Comparison of ENCODE assay signal across 18 cellular contexts in the genomic region with DNA sequence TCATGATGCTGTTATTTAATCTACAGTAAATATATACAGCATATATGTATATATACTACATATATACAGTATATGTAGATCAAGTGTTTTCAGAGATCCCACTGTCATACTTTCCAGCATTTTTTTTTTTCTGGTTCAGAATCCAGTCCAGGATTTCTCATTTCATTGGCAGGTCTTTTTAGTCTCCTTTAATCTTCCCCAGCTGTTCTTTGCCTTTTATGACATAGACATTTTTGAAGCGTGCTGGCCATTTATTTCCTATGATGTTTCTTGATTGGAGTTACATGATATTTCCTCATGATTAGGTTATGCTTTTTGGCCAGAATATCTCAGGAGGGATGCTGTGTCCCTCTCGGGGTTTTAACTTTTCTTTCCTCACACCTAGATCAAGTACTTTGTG.
DNase-seq lines count a peak whose midpoint lies in the region; ATAC-seq, FAIRE-seq and TF ChIP-seq lines count a peak whose summit lies in the region.
"Had no signal": no experiment of that assay in that cellular context is flagged by ENCODE, and none has a peak within 500 bp of the region (broad histone marks: within the 10 kb centered on the region; RNA-seq: fewer than 3 reads in every experiment).

No MANE protein-coding gene starts in this region.

- no peaks in the 10 kb centered on the region for H3K9me3 Mint-ChIP-seq in activated T-cell treated with anti-CD3 and anti-CD28 coated beads, Interleukin-2, amount 50 U/mL, for 24 hours
- H3K9me3 Mint-ChIP-seq in nephron = no peaks in the 10 kb centered on the region

- no peaks in the 10 kb centered on the region for H3K9me3 ChIP-seq in K562 (replicated peaks; ENCODE audit: control insufficient read depth, insufficient read depth, low read depth, low read length)
- no peaks in the 10 kb centered on the region for H3K9me3 ChIP-seq in upper lobe of right lung

- H3K27me3 ChIP-seq in K562 (ENCODE audit: control insufficient read depth in 2 of 2, insufficient read depth in 2 of 2, low read length in 2 of 2) (no peaks in the 10 kb centered on the region), upper lobe of right lung (no peaks in the 10 kb centered on the region)

- no peak overlapping the region for H2AFZ ChIP-seq in K562 (ENCODE audit: low read depth, low read length)

- in situ Hi-C loops in K562 (cut with MboI) = no loop called here

- H3K36me3 Mint-ChIP-seq in activated T-cell treated with anti-CD3 and anti-CD28 coated beads, Interleukin-2, amount 50 U/mL, for 24 hours (ENCODE audit: low read depth) = peaks cover 88% of the 10 kb centered on the region
- H3K36me3 Mint-ChIP-seq in nephron (ENCODE audit: low read depth) = peaks cover 59% of the 10 kb centered on the region

- CTCF ChIA-PET in K562 (lab: Yijun Ruan, JAX; ENCODE audit: low intra/inter-chr PET ratio) = no interaction called here

- H3K4me3 ChIP-seq in K562 (no peak overlapping the region), upper lobe of right lung (no peak overlapping the region)

- whole genome bisulfite sequencing in K562 (ENCODE audit: insufficient coverage, low coverage, missing lambda C conversion rate) = 88% methylated on average over 2 of the region's 2 CpGs

- no peak overlapping the region for H3K9ac ChIP-seq in K562 (ENCODE audit: insufficient read depth in 1 of 2, low read depth in 2 of 2, low read length in 2 of 2)

- TF ChIP-seq CTCF in K562 (IDR thresholded peaks at IDR 0.05 in 2 of 3, conservative IDR thresholded peaks at IDR 0.05 in 1 of 3; ENCODE audit: insufficient read depth in 2 of 3, low read depth in 1 of 3, low read length in 3 of 3) (no peak), nephron (IDR thresholded peaks at IDR 0.05; ENCODE audit: unreplicated experiment in 3 of 3) (no peak), upper lobe of right lung (IDR thresholded peaks at IDR 0.05) (no peak)

- peaks cover 26% of the 10 kb centered on the region for H3K4me1 Mint-ChIP-seq in activated T-cell treated with anti-CD3 and anti-CD28 coated beads, Interleukin-2, amount 50 U/mL, for 24 hours (ENCODE audit: low read depth)
- H3K4me1 Mint-ChIP-seq in nephron = peaks cover 23% of the 10 kb centered on the region

- peak; percentile 19 for FAIRE-seq in K562 (lab: Jason Lieb, UNC)
- FAIRE-seq: H1 had no signal

- H3K9me1 ChIP-seq in K562 (ENCODE audit: control insufficient read depth, insufficient read depth, low read length) = no peaks in the 10 kb centered on the region

- H3K27me3 Mint-ChIP-seq in activated T-cell treated with anti-CD3 and anti-CD28 coated beads, Interleukin-2, amount 50 U/mL, for 24 hours = no peaks in the 10 kb centered on the region
- H3K27me3 Mint-ChIP-seq in nephron (ENCODE audit: low read depth) = no peaks in the 10 kb centered on the region

- intact Hi-C loops in K562 (cut with micrococcal nuclease) (no loop called here), upper lobe of right lung (cut with DNase I) (no loop called here)

- no peak overlapping the region for H3K4me2 ChIP-seq in K562 (ENCODE audit: insufficient read depth, low read length)

- H3K36me3 ChIP-seq in K562 (ENCODE audit: control insufficient read depth, insufficient read depth, low read length) (peaks cover 69% of the 10 kb centered on the region), upper lobe of right lung (peaks cover 47% of the 10 kb centered on the region)

- no peaks in the 10 kb centered on the region for H3K4me1 ChIP-seq in K562 (replicated peaks in 1 of 2; ENCODE audit: control insufficient read depth in 2 of 2, insufficient read depth in 2 of 2, low read length in 2 of 2)
- no peaks in the 10 kb centered on the region for H3K4me1 ChIP-seq in upper lobe of right lung

- TF ChIP-seq POLR2A in K562 (conservative IDR thresholded peaks at IDR 0.05) = no peak

- TF ChIP-seq RAD21 in K562 (CRISPR knock-in tag; conservative IDR thresholded peaks at IDR 0.05 in 1 of 2, IDR thresholded peaks at IDR 0.05 in 1 of 2) = no peak

- no peak for TF ChIP-seq EP300 in K562 (IDR thresholded peaks at IDR 0.05; ENCODE audit: low read length)

- H3K27ac ChIP-seq in K562 (ENCODE audit: extremely low read depth, low read depth, low read length) (no peak overlapping the region), upper lobe of right lung (no peak overlapping the region)

- no peak for DNase-seq in activated T-cell treated with anti-CD3 and anti-CD28 coated beads, Interleukin-2, amount 50 U/mL, for 24 hours
- DNase-seq in activated T-cell treated with anti-CD3 and anti-CD28 coated beads for 4 hours = no peak
- DNase-seq in K562 (ENCODE audit: extremely low read depth in 1 of 4, low spot score in 3 of 4) = no peak
- no peak for DNase-seq in upper lobe of right lung
- DNase-seq: COR-L47, DMS79 treated with DMSO at 0.1 percent for 48 hours, Kasumi-1, NCI-H1417, NCI-H1694 treated with DMSO at 0.1 percent for 48 hours, NCI-H2081 treated with DMSO at 0.1 percent for 48 hours, NCI-H446 treated with DMSO at 0.1 percent for 48 hours, NCI-H526 treated with DMSO at 0.1 percent for 48 hours, Right ventricle myocardium superior had no signal

- POLR2A ChIA-PET in K562 (lab: Yijun Ruan, JAX) = interaction anchor here (1.2 to 2.0 kb wide), 2 partner anchors 8 to 11 kb away, joined by 5 to 10 read pairs; no protein-coding TSS in a partner anchor

- H4K20me1 ChIP-seq in K562 (replicated peaks; ENCODE audit: control insufficient read depth, insufficient read depth, low read length) = no peaks in the 10 kb centered on the region

- peak overlapping the region; percentile 8 for H3K27ac Mint-ChIP-seq in activated T-cell treated with anti-CD3 and anti-CD28 coated beads, Interleukin-2, amount 50 U/mL, for 24 hours
- H3K27ac Mint-ChIP-seq in nephron = peak overlapping the region; percentile 6 to 49 (median 42)

- H3K4me3 Mint-ChIP-seq in activated T-cell treated with anti-CD3 and anti-CD28 coated beads, Interleukin-2, amount 50 U/mL, for 24 hours = no peak overlapping the region
- H3K4me3 Mint-ChIP-seq in nephron = peak overlapping the region in 1 of 3 experiments; percentile 21

- no peaks in the 10 kb centered on the region for H3K79me2 ChIP-seq in K562 (ENCODE audit: control insufficient read depth, insufficient read depth, low read length)

- no peak for ATAC-seq in K562
- no peak for ATAC-seq in upper lobe of right lung
- ATAC-seq in GM19397 (IDR thresholded peaks at IDR 0.05; ENCODE audit: unreplicated experiment) = no peak
- ATAC-seq in HG03469 (IDR thresholded peaks at IDR 0.05; ENCODE audit: unreplicated experiment) = no peak
- ATAC-seq: HCT116 had no signal

- BruUV-seq in K562 (replicated peaks; lab: Mats Ljungman, UMichigan) = no TSS peak

TF ChIP-seq in K562, 482 proteins besides CTCF, POLR2A, EP300 and RAD21:
- TF ChIP-seq, protein P1, sequence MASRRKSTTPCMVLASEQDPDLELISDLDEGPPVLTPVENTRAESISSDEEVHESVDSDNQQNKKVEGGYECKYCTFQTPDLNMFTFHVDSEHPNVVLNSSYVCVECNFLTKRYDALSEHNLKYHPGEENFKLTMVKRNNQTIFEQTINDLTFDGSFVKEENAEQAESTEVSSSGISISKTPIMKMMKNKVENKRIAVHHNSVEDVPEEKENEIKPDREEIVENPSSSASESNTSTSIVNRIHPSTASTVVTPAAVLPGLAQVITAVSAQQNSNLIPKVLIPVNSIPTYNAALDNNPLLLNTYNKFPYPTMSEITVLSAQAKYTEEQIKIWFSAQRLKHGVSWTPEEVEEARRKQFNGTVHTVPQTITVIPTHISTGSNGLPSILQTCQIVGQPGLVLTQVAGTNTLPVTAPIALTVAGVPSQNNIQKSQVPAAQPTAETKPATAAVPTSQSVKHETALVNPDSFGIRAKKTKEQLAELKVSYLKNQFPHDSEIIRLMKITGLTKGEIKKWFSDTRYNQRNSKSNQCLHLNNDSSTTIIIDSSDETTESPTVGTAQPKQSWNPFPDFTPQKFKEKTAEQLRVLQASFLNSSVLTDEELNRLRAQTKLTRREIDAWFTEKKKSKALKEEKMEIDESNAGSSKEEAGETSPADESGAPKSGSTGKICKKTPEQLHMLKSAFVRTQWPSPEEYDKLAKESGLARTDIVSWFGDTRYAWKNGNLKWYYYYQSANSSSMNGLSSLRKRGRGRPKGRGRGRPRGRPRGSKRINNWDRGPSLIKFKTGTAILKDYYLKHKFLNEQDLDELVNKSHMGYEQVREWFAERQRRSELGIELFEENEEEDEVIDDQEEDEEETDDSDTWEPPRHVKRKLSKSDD (conservative IDR thresholded peaks at IDR 0.05; ENCODE audit: low read length) = no peak
- no peak for TF ChIP-seq POLR2AphosphoS5 (IDR thresholded peaks at IDR 0.05; ENCODE audit: control insufficient read depth, insufficient read depth, low read depth, low read length)
- no peak for TF ChIP-seq ZNF140 (CRISPR knock-in tag; IDR thresholded peaks at IDR 0.05)
- TF ChIP-seq ZNF146 (CRISPR knock-in tag; IDR thresholded peaks at IDR 0.05; ENCODE audit: unreplicated experiment) = no peak
- TF ChIP-seq ZNF695 (CRISPR knock-in tag; IDR thresholded peaks at IDR 0.05) = no peak
